ENCODE assay signal across 8 cellular contexts in genomic region chr11:134332189-134332631, GRCh38.
DNase-seq lines count a peak whose midpoint lies in the region; ATAC-seq and TF ChIP-seq lines count a peak whose summit lies in the region.

No MANE protein-coding gene starts in this region.

- DNase-seq in NCI-H146 (lab: John Stamatoyannopoulos, UW): peak; percentile 58
- no peak for DNase-seq in NCI-H146 treated with DMSO at 0.1 percent for 48 hours (lab: John Stamatoyannopoulos, UW; ENCODE audit: unreplicated experiment)
- peak; percentile 15 for DNase-seq in activated gamma-delta T cell treated with Interleukin-2 at 50 U/mL for 16 hours
- DNase-seq in stimulated activated CD4-positive, alpha-beta T cell treated with anti-CD3 and anti-CD28 coated beads, Interleukin-12 subunit alpha, Interleukin-12 subunit beta, amount 100 ng/mL, for 4 hours: peak; percentile 16
- no peak for DNase-seq in kidney glomerular epithelial cell (lab: John Stamatoyannopoulos, UW)
- no peak for DNase-seq in foreskin fibroblast

- H3K4me3 ChIP-seq in iPS-18a (ENCODE audit: low read length) (peak overlapping the region; percentile 69), foreskin fibroblast (ENCODE audit: low read depth in 1 of 2, low read length in 2 of 2) (peak overlapping the region in 1 of 2 donors; percentile 26)

- H3K9me3 ChIP-seq in iPS-18a (ENCODE audit: control insufficient read depth, low read depth, low read length): no peaks in the 10 kb centered on the region

- peaks cover 40% of the 10 kb centered on the region for H3K27me3 ChIP-seq in iPS-18a (ENCODE audit: control insufficient read depth, insufficient read depth, low read length)

- peak overlapping the region; percentile 34 for H3K9ac ChIP-seq in iPS-18a (ENCODE audit: low read length)

- peaks cover 11% of the 10 kb centered on the region for H3K4me1 ChIP-seq in iPS-18a (ENCODE audit: control insufficient read depth, low read depth, low read length)

- H3K27ac ChIP-seq in iPS-18a (ENCODE audit: low read length): no peak overlapping the region

- no peak for TF ChIP-seq CTCF in foreskin fibroblast (IDR thresholded peaks at IDR 0.05; ENCODE audit: low read depth, low read length)

- ATAC-seq in HG03460 (IDR thresholded peaks at IDR 0.05; ENCODE audit: unreplicated experiment): peak; percentile 23

- no peaks in the 10 kb centered on the region for H3K36me3 ChIP-seq in iPS-18a (ENCODE audit: control insufficient read depth, low read depth, low read length)

Comparison
In these comparisons a context has a peak if more than half of its experiments do, and no peak if none do; other contexts are left out.
1. DNase-seq: peak in NCI-H146 (single experiment), activated gamma-delta T cell treated with Interleukin-2 at 50 U/mL for 16 hours (single experiment) and stimulated activated CD4-positive, alpha-beta T cell treated with anti-CD3 and anti-CD28 coated beads, Interleukin-12 subunit alpha, Interleukin-12 subunit beta, amount 100 ng/mL, for 4 hours (single experiment); none in NCI-H146 treated with DMSO at 0.1 percent for 48 hours (single experiment), kidney glomerular epithelial cell (single experiment) and foreskin fibroblast (0 of 2).